Comparison of ENCODE assay signal across 8 cellular contexts in the genomic region with DNA sequence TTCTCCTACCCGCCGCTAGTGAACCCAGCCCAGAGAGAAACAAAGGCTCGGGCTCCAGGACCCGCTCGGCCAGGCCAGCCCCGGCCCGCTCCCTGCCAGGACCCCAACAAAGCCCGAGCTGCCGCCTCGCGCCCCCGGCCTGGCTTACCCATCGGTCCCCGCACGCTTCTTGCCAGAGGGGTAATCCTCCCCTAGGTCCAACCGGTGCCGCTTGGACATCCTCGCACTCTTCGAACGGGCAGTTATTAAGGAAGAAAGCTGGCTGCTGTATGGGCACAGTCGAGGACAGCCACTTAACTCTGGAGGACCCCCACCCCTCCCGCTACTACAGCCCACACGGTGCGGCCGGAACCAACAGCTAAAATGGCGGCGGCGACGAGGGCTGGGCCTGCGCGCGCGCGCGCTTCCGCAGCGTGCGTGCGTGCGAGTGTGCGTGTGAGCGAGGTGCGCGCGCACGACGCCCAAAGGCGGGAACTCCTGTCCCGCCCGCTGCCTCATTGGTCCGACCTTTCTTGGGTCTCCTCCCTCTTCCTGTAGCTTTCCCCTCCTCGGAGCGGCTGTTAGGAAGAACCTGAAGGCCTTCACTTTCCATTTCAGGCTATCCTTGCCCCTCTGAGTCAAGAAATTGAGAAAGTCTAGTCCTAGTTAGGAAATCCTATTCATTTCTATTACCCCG. TPM values are rescaled to one million over a fixed set of nuclear protein-coding genes. Genes with fewer than 3 reads are reported as not detected.
DNase-seq lines count a peak whose midpoint lies in the region; FAIRE-seq and TF ChIP-seq lines count a peak whose summit lies in the region.

DHX15 (minus strand) TSS at position 380 of the 676 bp plus-strand sequence; CDS start at position 219, 161 bp downstream.

- peaks cover 0 to 21% of the 10 kb centered on the region in 2 donors for H3K9me3 ChIP-seq in neuronal stem cell (replicated peaks in 1 of 2; ENCODE audit: control insufficient read depth in 2 of 2, insufficient read depth in 1 of 2, low read depth in 1 of 2, low read length in 2 of 2)

- no peaks in the 10 kb centered on the region for H3K9me3 Mint-ChIP-seq in activated naive CD4-positive, alpha-beta T cell treated with anti-CD3 and anti-CD28 coated beads, Interleukin-2, amount 10 ng/mL, durations not matched to agents 7 days and 5 days

- peak within 1 kb of the TSS; percentile 5 for H4K8ac ChIP-seq in neuronal stem cell (ENCODE audit: low read depth, low read length)

- H3K4me3 ChIP-seq in HFF-Myc (replicated peaks; ENCODE audit: low read depth, low read length): peak within 1 kb of the TSS; percentile 95
- peak within 1 kb of the TSS; percentile 91 to 98 for H3K4me3 ChIP-seq in neuronal stem cell (ENCODE audit: low read length in 2 of 2)

- peak within 1 kb of the TSS; percentile 99 for H3K18ac ChIP-seq in neuronal stem cell (ENCODE audit: low read length)

- peaks cover 0 to 33% of the 10 kb centered on the region in 2 donors for H3K36me3 ChIP-seq in neuronal stem cell (replicated peaks in 1 of 2; ENCODE audit: control insufficient read depth in 2 of 2, insufficient read depth in 2 of 2, low read length in 2 of 2)

- H3K27me3 ChIP-seq in neuronal stem cell (ENCODE audit: control insufficient read depth in 3 of 3, insufficient read depth in 3 of 3, low read depth in 1 of 3, low read length in 3 of 3): no peaks in the 10 kb centered on the region

- H2BK12ac ChIP-seq in neuronal stem cell (ENCODE audit: low read length): peak within 1 kb of the TSS; percentile 49

- no peak for FAIRE-seq in frontal cortex (lab: Jason Lieb, UNC)

- H3K4me2 ChIP-seq in neuronal stem cell (ENCODE audit: insufficient read depth, low read length, poor library complexity, severe bottlenecking): peak within 1 kb of the TSS; percentile 52

- H3K14ac ChIP-seq in neuronal stem cell (ENCODE audit: low read length): peak within 1 kb of the TSS; percentile 99

- no peak within 1 kb of the TSS for H2BK15ac ChIP-seq in neuronal stem cell (ENCODE audit: low read length)

- peak within 1 kb of the TSS; percentile 81 for H3K27ac ChIP-seq in neuronal stem cell (replicated peaks; ENCODE audit: low read length)

- peak within 1 kb of the TSS; percentile 98 for H4K91ac ChIP-seq in neuronal stem cell (ENCODE audit: low read depth, low read length, poor library complexity)

- peaks cover 41% of the 10 kb centered on the region for H3K4me1 Mint-ChIP-seq in activated naive CD4-positive, alpha-beta T cell treated with anti-CD3 and anti-CD28 coated beads, Interleukin-2, amount 10 ng/mL, durations not matched to agents 7 days and 5 days

- peak within 1 kb of the TSS; percentile 93 for H3K27ac Mint-ChIP-seq in activated naive CD4-positive, alpha-beta T cell treated with anti-CD3 and anti-CD28 coated beads, Interleukin-2, amount 10 ng/mL, durations not matched to agents 7 days and 5 days

- H3K4me3 Mint-ChIP-seq in activated naive CD4-positive, alpha-beta T cell treated with anti-CD3 and anti-CD28 coated beads, Interleukin-2, amount 10 ng/mL, durations not matched to agents 7 days and 5 days: peak within 1 kb of the TSS; percentile 93

- peaks cover 5% of the 10 kb centered on the region for H3K27me3 Mint-ChIP-seq in activated naive CD4-positive, alpha-beta T cell treated with anti-CD3 and anti-CD28 coated beads, Interleukin-2, amount 10 ng/mL, durations not matched to agents 7 days and 5 days

- H3K4me1 ChIP-seq in neuronal stem cell (ENCODE audit: control insufficient read depth in 2 of 2, insufficient read depth in 1 of 2, low read depth in 1 of 2, low read length in 2 of 2): no peaks in the 10 kb centered on the region

- peak within 1 kb of the TSS; percentile 14 for H2BK120ac ChIP-seq in neuronal stem cell (ENCODE audit: low read depth, low read length)

- DNase-seq in GM04503 (ENCODE audit: low read depth): peak; percentile 77
- DNase-seq in HFF-Myc (ENCODE audit: extremely low read depth, low read depth): peak; percentile 87
- peak; percentile 96 for DNase-seq in NAMALWA (ENCODE audit: low spot score)
- peak; percentile 93 for DNase-seq in SK-N-DZ (ENCODE audit: low spot score)
- peak; percentile 94 for DNase-seq in activated naive CD4-positive, alpha-beta T cell treated with anti-CD3 and anti-CD28 coated beads, Interleukin-2, amount 10 ng/mL, durations not matched to agents 7 days and 5 days
- DNase-seq in frontal cortex (ENCODE audit: low spot score in 2 of 2): peak; percentile 89 to 94
- peak; percentile 90 for DNase-seq in neuronal stem cell (ENCODE audit: low spot score)

- H2AFZ ChIP-seq in neuronal stem cell (ENCODE audit: low read length): peak within 1 kb of the TSS; percentile 92

- H3K79me1 ChIP-seq in neuronal stem cell (ENCODE audit: low read depth, low read length): peaks cover 4% of the 10 kb centered on the region

- H3K36me3 Mint-ChIP-seq in activated naive CD4-positive, alpha-beta T cell treated with anti-CD3 and anti-CD28 coated beads, Interleukin-2, amount 10 ng/mL, durations not matched to agents 7 days and 5 days: peaks cover 32% of the 10 kb centered on the region

- CTCF ChIA-PET in activated naive CD4-positive, alpha-beta T cell treated with anti-CD3 and anti-CD28 coated beads, Interleukin-2, amount 10 ng/mL, durations not matched to agents 7 days and 5 days (lab: Charles Lee): interaction anchor here (0.6 to 0.8 kb wide), 3 partner anchors 9 to 44 kb away, joined by 3 read pairs; no protein-coding TSS in a partner anchor

- TF ChIP-seq CTCF in HFF-Myc (IDR thresholded peaks at IDR 0.05; ENCODE audit: low read depth, low read length, missing control alignments) (no peak), subcutaneous adipose tissue (IDR thresholded peaks at IDR 0.05; ENCODE audit: low read depth) (no peak)

- no CpG with 5 or more reads among the region's 54 CpGs for WGBS in neuronal stem cell (ENCODE audit: extremely low coverage in 2 of 2, insufficient read length in 2 of 2, insufficient replicate concordance in 1 of 2), 2 donors

- peak within 1 kb of the TSS; percentile 99 for H2AK5ac ChIP-seq in neuronal stem cell (ENCODE audit: low read depth, low read length)

- peak within 1 kb of the TSS; percentile 100 for H3K4ac ChIP-seq in neuronal stem cell (ENCODE audit: low read length)

- peak within 1 kb of the TSS; percentile 99 for H3K9ac ChIP-seq in neuronal stem cell (ENCODE audit: low read depth, low read length, poor library complexity)

- peak within 1 kb of the TSS; percentile 97 for H2BK5ac ChIP-seq in neuronal stem cell (ENCODE audit: low read length)

- peak within 1 kb of the TSS; percentile 87 for H3K23ac ChIP-seq in neuronal stem cell (ENCODE audit: low read depth, low read length, poor library complexity)

RNA-seq across cellular contexts. Expression of gene DHX15, which starts in this region (rescaled TPM):
- polyA plus RNA-seq in SK-N-DZ (2014; cell fraction: cytosol; rRNA removed): 177 and 185 TPM in 2 replicates
- 333 and 336 TPM in 2 replicates for polyA plus RNA-seq in SK-N-DZ (2014; cell fraction: nucleus; rRNA removed)
- total RNA-seq in frontal cortex (188 TPM), subcutaneous adipose tissue (100 to 1,000 TPM; 106 to 166 (median 120) TPM)
- 110 TPM for polyA plus RNA-seq in neuronal stem cell (2013, experiment 1 of 2)
- 110 TPM for polyA plus RNA-seq in neuronal stem cell (2013, experiment 2 of 2)

Comparison
In these comparisons a context has a peak if more than half of its experiments do, and no peak if none do; other contexts are left out.
1. Peak in every context shown above with its lines: DNase-seq, H3K4me3 ChIP-seq and H3K27ac ChIP-seq.